ENCODE assay signal across 29 cellular contexts in the genomic region with DNA sequence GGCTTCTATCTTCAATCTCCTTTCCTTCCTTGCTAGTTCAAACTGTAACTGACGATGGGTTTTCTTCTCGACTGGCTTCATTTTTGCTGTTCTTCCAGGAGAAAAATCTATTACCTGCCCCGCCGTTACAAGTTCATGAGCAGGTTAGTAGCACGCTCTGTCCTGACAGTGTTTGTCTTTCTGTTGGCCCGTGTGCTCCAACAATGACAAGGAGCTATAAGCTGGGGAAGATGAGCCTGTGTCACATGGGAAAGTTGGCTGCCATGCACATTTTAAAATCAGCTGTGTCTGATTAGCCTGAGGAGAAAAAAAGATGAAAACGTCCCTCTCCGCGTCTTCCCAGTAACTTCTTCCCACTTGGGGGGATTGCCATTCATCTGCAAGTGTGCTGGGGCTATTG.
"Had no signal": no experiment of that assay in that cellular context is flagged by ENCODE, and none has a peak within 500 bp of the region (broad histone marks: within the 10 kb centered on the region; RNA-seq: fewer than 3 reads in every experiment).

No MANE protein-coding gene starts in this region.

- DNase-seq: activated CD4-positive, alpha-beta memory T cell treated with anti-CD3 and anti-CD28 coated beads, Interleukin-2, amount 10 ng/mL, durations not matched to agents 7 days and 5 days; activated CD4-positive, alpha-beta T cell treated with anti-CD3 and anti-CD28 coated beads for 1 hour; activated CD4-positive, alpha-beta T cell treated with anti-CD3 and anti-CD28 coated beads for 4 hours; activated CD4-positive, alpha-beta T cell treated with anti-CD3 and anti-CD28 coated beads, Interleukin-2, amount 10 ng/mL, durations not matched to agents 7 days and 5 days; activated CD4-positive, alpha-beta T cell treated with anti-CD3 and anti-CD28 coated beads, Interleukin-2, amount 50 U/mL, for 4 hours; activated CD8-positive, alpha-beta memory T cell treated with anti-CD3 and anti-CD28 coated beads, Interleukin-2, amount 50 U/mL, for 48 hours; activated gamma-delta T cell; activated naive CD4-positive, alpha-beta T cell; activated naive CD4-positive, alpha-beta T cell treated with anti-CD3 and anti-CD28 coated beads, Interleukin-2, amount 10 ng/mL, durations not matched to agents 7 days and 5 days; activated naive CD8-positive, alpha-beta T cell treated with anti-CD3 and anti-CD28 coated beads, Interleukin-2, amount 10 ng/mL, durations not matched to agents 7 days and 5 days; activated T-cell treated with anti-CD3 and anti-CD28 coated beads for 4 hours; activated T-cell treated with anti-CD3 and anti-CD28 coated beads, Interleukin-2, amount 50 U/mL, for 24 hours; activated T-cell treated with anti-CD3 and anti-CD28 coated beads, Interleukin-2, amount 50 U/mL, for 72 hours; central memory CD4-positive, alpha-beta T cell; cerebellar nuclear complex; colonic mucosa; effector memory CD4-positive, alpha-beta T cell; endodermal cell; foreskin keratinocyte; gastrocnemius medialis; glutamatergic neuron; heart left ventricle; T-helper 2 cell had no signal

- ATAC-seq: activated naive CD4-positive, alpha-beta T cell treated with anti-CD3 and anti-CD28 coated beads, Interleukin-2, amount 50 U/mL, for 72 hours; activated T-cell treated with anti-CD3 and anti-CD28 coated beads, Interleukin-2, amount 50 U/mL, for 72 hours; esophagus mucosa; foreskin keratinocyte; gastrocnemius medialis; heart left ventricle; WTC11 had no signal

- H3K27ac ChIP-seq: ascending aorta, breast epithelium, cardiac muscle cell, colonic mucosa, foreskin keratinocyte, gastrocnemius medialis, heart left ventricle had no signal
